Comparison of ENCODE assay signal across 23 cellular contexts in the genomic region with DNA sequence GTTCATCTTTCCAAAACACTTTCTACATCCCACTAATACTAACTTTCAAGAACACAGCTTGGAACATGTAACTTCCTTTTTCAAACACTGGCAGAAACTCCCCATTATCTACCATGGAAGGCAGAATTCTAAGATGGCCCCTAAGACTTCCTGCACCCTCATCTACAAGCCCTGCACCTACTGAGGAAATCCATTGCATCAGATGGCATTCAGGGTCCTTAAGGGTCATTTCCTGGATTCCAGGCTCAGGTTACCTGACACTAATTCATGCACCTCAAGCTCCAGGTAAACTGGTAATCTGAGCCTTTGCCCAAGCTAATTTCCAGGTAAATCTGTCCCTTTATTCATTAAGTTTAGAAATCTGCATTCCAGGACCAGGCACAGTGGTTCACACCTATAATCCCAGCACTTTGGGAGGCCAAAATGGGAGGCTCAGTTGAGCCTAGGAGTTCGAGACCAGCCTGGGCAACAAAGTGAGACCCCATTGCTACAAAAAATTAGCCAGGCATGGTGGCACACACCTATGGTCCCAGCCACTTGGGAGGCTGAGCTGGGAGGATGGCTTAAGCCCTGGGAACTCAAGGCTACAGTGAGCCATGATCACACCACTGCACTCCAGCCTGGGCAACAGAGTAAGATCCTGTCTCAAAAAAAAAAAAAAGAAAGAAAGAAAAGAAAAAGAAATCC.
DNase-seq lines count a peak whose midpoint lies in the region; ATAC-seq and TF ChIP-seq lines count a peak whose summit lies in the region.
"Had no signal": no experiment of that assay in that cellular context is flagged by ENCODE, and none has a peak within 500 bp of the region (broad histone marks: within the 10 kb centered on the region; RNA-seq: fewer than 3 reads in every experiment).

No MANE protein-coding gene starts in this region.

- no peak overlapping the region for H3K9ac ChIP-seq in H9 (ENCODE audit: extremely low read depth, insufficient read length, low read length)
- H3K9ac ChIP-seq in PC-3 (ENCODE audit: low read length) = no peak overlapping the region
- H3K9ac ChIP-seq in mammary epithelial cell (ENCODE audit: insufficient read depth, low read length) = no peak overlapping the region
- no peak overlapping the region for H3K9ac ChIP-seq in neural progenitor cell
- H3K9ac ChIP-seq: GM23248 had no signal

- peaks cover 21 to 26% of the 10 kb centered on the region in 2 experiments for H3K4me1 Mint-ChIP-seq in H9
- H3K4me1 Mint-ChIP-seq in neural progenitor cell = peaks cover 2% of the 10 kb centered on the region
- H3K4me1 Mint-ChIP-seq in natural killer cell = no peaks in the 10 kb centered on the region
- H3K4me1 Mint-ChIP-seq: activated CD4-positive, alpha-beta memory T cell treated with anti-CD3 and anti-CD28 coated beads, Interleukin-2, amount 10 ng/mL, durations not matched to agents 7 days and 5 days; immature natural killer cell; memory B cell had no signal

- H3K4me1 ChIP-seq in H9 (ENCODE audit: insufficient read depth, low read length) = peaks cover 13% of the 10 kb centered on the region; the same call in 1 of the 2 replicates
- peaks cover 40% of the 10 kb centered on the region for H3K4me1 ChIP-seq in PC-3 (ENCODE audit: insufficient read depth, low read length)
- peaks cover 36% of the 10 kb centered on the region for H3K4me1 ChIP-seq in mammary epithelial cell (ENCODE audit: insufficient read depth, low read length)
- H3K4me1 ChIP-seq in neural progenitor cell = no peaks in the 10 kb centered on the region

- POLR2A ChIA-PET in PC-3 (lab: Charles Lee; ENCODE audit: unreplicated experiment) = no interaction called here

- H2AFZ ChIP-seq in H9 (ENCODE audit: low read length) (no peak overlapping the region), PC-3 (ENCODE audit: low read length) (no peak overlapping the region), mammary epithelial cell (ENCODE audit: low read depth, low read length) (no peak overlapping the region), neural progenitor cell (replicated peaks) (no peak overlapping the region)
- H2AFZ ChIP-seq: GM23248 had no signal

- H3K36me3 ChIP-seq in PC-3 (ENCODE audit: low read depth, low read length) (no peaks in the 10 kb centered on the region), mammary epithelial cell (ENCODE audit: insufficient read depth, low read length) (peaks cover 7% of the 10 kb centered on the region), neural progenitor cell (no peaks in the 10 kb centered on the region)
- H3K36me3 ChIP-seq: right lobe of liver had no signal

- H3K18ac ChIP-seq in H9 (ENCODE audit: insufficient read length, low read depth, low read length) = no peak overlapping the region

- H4K8ac ChIP-seq in H9 (replicated peaks; ENCODE audit: insufficient read length, low read depth, low read length) = no peak overlapping the region

- peak overlapping the region in 2 of 3 experiments; percentile 5 to 67; a peak in 4 of 7 replicates for H3K27ac Mint-ChIP-seq in H9
- H3K27ac Mint-ChIP-seq in neural progenitor cell = peak overlapping the region; percentile 18
- H3K27ac Mint-ChIP-seq in natural killer cell = no peak overlapping the region
- H3K27ac Mint-ChIP-seq: activated CD4-positive, alpha-beta memory T cell treated with anti-CD3 and anti-CD28 coated beads, Interleukin-2, amount 10 ng/mL, durations not matched to agents 7 days and 5 days; immature natural killer cell; memory B cell had no signal

- H2BK12ac ChIP-seq in H9 (ENCODE audit: insufficient read length, low read depth, low read length) = no peak overlapping the region

- H3K79me2 ChIP-seq in H9 (ENCODE audit: insufficient read depth, low read length) (no peaks in the 10 kb centered on the region), PC-3 (ENCODE audit: low read length) (peaks cover 58% of the 10 kb centered on the region), mammary epithelial cell (ENCODE audit: insufficient read depth, low read length) (peaks cover 80% of the 10 kb centered on the region), neural progenitor cell (ENCODE audit: low read depth) (no peaks in the 10 kb centered on the region)

- H4K5ac ChIP-seq in H9 (ENCODE audit: insufficient read length, low read depth, low read length) = no peak overlapping the region

- H3F3A ChIP-seq in PC-3 (ENCODE audit: low read length, unreplicated experiment) (no peaks in the 10 kb centered on the region), neural progenitor cell (ENCODE audit: low read depth) (no peaks in the 10 kb centered on the region)

- H3K9me2 ChIP-seq in PC-3 (replicated peaks; ENCODE audit: low read length) = no peaks in the 10 kb centered on the region; the same call in 1 of the 2 replicates

- H3K14ac ChIP-seq in H9 (ENCODE audit: insufficient read depth, low read length) = no peak overlapping the region

- no peak overlapping the region for H2BK15ac ChIP-seq in H9 (ENCODE audit: low read depth, low read length)

- H3K4me2 ChIP-seq in H9 (ENCODE audit: insufficient read depth, insufficient read length, low read length) = no peak overlapping the region
- peak overlapping the region; percentile 69 for H3K4me2 ChIP-seq in PC-3 (ENCODE audit: low read length)
- H3K4me2 ChIP-seq in mammary epithelial cell (ENCODE audit: insufficient read depth, low read depth, low read length) = peak overlapping the region; percentile 68
- H3K4me2 ChIP-seq in neural progenitor cell = no peak overlapping the region

- H3K9me3 Mint-ChIP-seq in H9 = no peaks in the 10 kb centered on the region; a peak in 1 of 5 replicates
- H3K9me3 Mint-ChIP-seq in neural progenitor cell = no peaks in the 10 kb centered on the region
- peaks cover 3 to 4% of the 10 kb centered on the region in 2 donors for H3K9me3 Mint-ChIP-seq in natural killer cell
- H3K9me3 Mint-ChIP-seq: activated CD4-positive, alpha-beta memory T cell treated with anti-CD3 and anti-CD28 coated beads, Interleukin-2, amount 10 ng/mL, durations not matched to agents 7 days and 5 days had no signal

- H2BK20ac ChIP-seq in H9 (ENCODE audit: low read depth, low read length, poor library complexity, severe bottlenecking) = no peak overlapping the region

- CTCF ChIA-PET in PC-3 (lab: Charles Lee) = no interaction called here
- CTCF ChIA-PET in mammary epithelial cell (lab: Charles Lee; ENCODE audit: low non-redundant PET) = no interaction called here

- no peak overlapping the region for H3K56ac ChIP-seq in H9 (ENCODE audit: insufficient read length, low read depth, low read length)

- DNase-seq in H9 (no peak), PC-3 (no peak), mammary epithelial cell (no peak), neural progenitor cell (ENCODE audit: low spot score) (no peak), natural killer cell (no peak), SW 1271 (lab: John Stamatoyannopoulos, UW) (no peak), pons (ENCODE audit: low spot score) (no peak), SW480 (ENCODE audit: low spot score) (no peak)
- DNase-seq: activated CD4-positive, alpha-beta memory T cell treated with anti-CD3 and anti-CD28 coated beads, Interleukin-2, amount 10 ng/mL, durations not matched to agents 7 days and 5 days; amygdala; COR-L47; GF-D8; immature natural killer cell; KG1; NCI-H1092; NK-92 treated with Interleukin-12 subunit alpha and Interleukin-12 subunit beta, amount 100 ng/mL, for 24 hours; right lobe of liver; SJCRH30; stimulated activated CD4-positive, alpha-beta T cell treated with anti-CD3 and anti-CD28 coated beads, Interleukin-4, amount 100 ng/mL, for 24 hours; stimulated activated CD8-positive, alpha-beta memory T cell treated with anti-CD3 and anti-CD28 coated beads, Interleukin-4, amount 100 ng/mL, for 48 hours had no signal

- H3K27me3 ChIP-seq in H9 (ENCODE audit: insufficient read depth, low read length) (no peaks in the 10 kb centered on the region), PC-3 (ENCODE audit: low read length) (no peaks in the 10 kb centered on the region), mammary epithelial cell (ENCODE audit: insufficient read depth, low read length) (no peaks in the 10 kb centered on the region), neural progenitor cell (no peaks in the 10 kb centered on the region)
- H3K27me3 ChIP-seq: right lobe of liver, SJCRH30 had no signal

- no peak overlapping the region for H2AK5ac ChIP-seq in H9 (ENCODE audit: insufficient read length, low read length)

- H3K27ac ChIP-seq in H9 (ENCODE audit: insufficient read length, low read depth, low read length) (no peak overlapping the region), PC-3 (ENCODE audit: low read length) (peak overlapping the region; percentile 64), mammary epithelial cell (ENCODE audit: insufficient read depth, low read depth, low read length) (no peak overlapping the region), neural progenitor cell (no peak overlapping the region)
- H3K27ac ChIP-seq: GM23248, right lobe of liver had no signal

- intact Hi-C loops in PC-3 (cut with micrococcal nuclease) = no loop called here
- intact Hi-C loops in mammary epithelial cell (cut with micrococcal nuclease) = no loop called here
- intact Hi-C loops in natural killer cell (cut with micrococcal nuclease) = no loop called here

- dilution Hi-C loops in mammary epithelial cell (cut with HindIII; ENCODE audit: low sequenced_read_pairs) = loop anchor here (25.0 kb wide), 1 partner anchor 90 kb away; the partner anchor contains the start of gene NFIB

- H4K20me1 ChIP-seq in H9 (ENCODE audit: control insufficient read depth, insufficient read depth, insufficient read length) (no peaks in the 10 kb centered on the region), PC-3 (ENCODE audit: low read length) (no peaks in the 10 kb centered on the region), mammary epithelial cell (ENCODE audit: insufficient read depth, low read length) (no peaks in the 10 kb centered on the region), neural progenitor cell (ENCODE audit: low read depth) (no peaks in the 10 kb centered on the region)

- no peaks in the 10 kb centered on the region for H3K9me3 ChIP-seq in H9 (ENCODE audit: control insufficient read depth, low read depth, low read length)
- no peaks in the 10 kb centered on the region for H3K9me3 ChIP-seq in PC-3 (ENCODE audit: low read length)
- H3K9me3 ChIP-seq in mammary epithelial cell (replicated peaks; ENCODE audit: insufficient read depth, low read length) = no peaks in the 10 kb centered on the region
- no peaks in the 10 kb centered on the region for H3K9me3 ChIP-seq in neural progenitor cell (ENCODE audit: low read depth)
- H3K9me3 ChIP-seq: right lobe of liver, SJCRH30 had no signal

- in situ Hi-C loops in mammary epithelial cell (cut with MboI; ENCODE audit: low sequenced_read_pairs in 2 of 2) = no loop called here

- TF ChIP-seq CTCF in H9 (conservative IDR thresholded peaks at IDR 0.05) = no peak
- no peak for TF ChIP-seq CTCF in PC-3 (conservative IDR thresholded peaks at IDR 0.05; ENCODE audit: low read depth, low read length)
- no peak for TF ChIP-seq CTCF in mammary epithelial cell (conservative IDR thresholded peaks at IDR 0.05 in 1 of 2, IDR thresholded peaks at IDR 0.05 in 1 of 2; ENCODE audit: extremely low read depth in 1 of 2, insufficient read depth in 1 of 2, low read depth in 1 of 2, low read length in 2 of 2)
- no peak for TF ChIP-seq CTCF in neural progenitor cell (IDR thresholded peaks at IDR 0.05)
- TF ChIP-seq CTCF in natural killer cell (IDR thresholded peaks at IDR 0.05) = no peak

- no peak overlapping the region for H3K4ac ChIP-seq in H9 (ENCODE audit: low read depth, low read length)

- H2BK5ac ChIP-seq in H9 (ENCODE audit: insufficient read length, low read length) = no peak overlapping the region

- no peak overlapping the region for H3T11ph ChIP-seq in H9 (ENCODE audit: low read length)

- H3K4me3 ChIP-seq in PC-3 (ENCODE audit: low read length) (no peak overlapping the region), mammary epithelial cell (replicated peaks in 1 of 3; ENCODE audit: insufficient read depth in 1 of 3, low read depth in 2 of 3, low read length in 3 of 3) (no peak overlapping the region), neural progenitor cell (no peak overlapping the region)
- H3K4me3 ChIP-seq: coronary artery, GM23248, right lobe of liver, SJCRH30 had no signal

- no peaks in the 10 kb centered on the region for H3K79me1 ChIP-seq in H9 (ENCODE audit: insufficient read depth, low read depth, low read length, poor library complexity, severe bottlenecking)

- H4K91ac ChIP-seq in H9 (ENCODE audit: insufficient read length, low read depth, low read length) = no peak overlapping the region

- no CpG with 5 or more reads among the region's 1 CpG for WGBS in H9 (ENCODE audit: extremely low coverage, insufficient read length, low lambda C conversion rate)
- 100% methylated on average over 1 of the region's 1 CpG for WGBS in mammary epithelial cell (ENCODE audit: low coverage, missing lambda C conversion rate)

- BruUV-seq in PC-3 (replicated peaks; lab: Mats Ljungman, UMichigan) (no TSS peak), mammary epithelial cell (replicated peaks; lab: Mats Ljungman, UMichigan) (no TSS peak)

- H2BK120ac ChIP-seq in H9 (ENCODE audit: low read depth, low read length, poor library complexity, severe bottlenecking) = no peak overlapping the region

- H3K4me3 Mint-ChIP-seq in H9 = no peak overlapping the region
- no peak overlapping the region for H3K4me3 Mint-ChIP-seq in neural progenitor cell
- H3K4me3 Mint-ChIP-seq in natural killer cell = no peak overlapping the region
- H3K4me3 Mint-ChIP-seq: activated CD4-positive, alpha-beta memory T cell treated with anti-CD3 and anti-CD28 coated beads, Interleukin-2, amount 10 ng/mL, durations not matched to agents 7 days and 5 days; immature natural killer cell; memory B cell had no signal

- H3K27me3 Mint-ChIP-seq in H9 (ENCODE audit: low read depth) (no peaks in the 10 kb centered on the region), neural progenitor cell (ENCODE audit: insufficient read depth, low read depth) (peaks cover 3% of the 10 kb centered on the region), natural killer cell (ENCODE audit: low read depth in 2 of 2) (no peaks in the 10 kb centered on the region)
- H3K27me3 Mint-ChIP-seq: activated CD4-positive, alpha-beta memory T cell treated with anti-CD3 and anti-CD28 coated beads, Interleukin-2, amount 10 ng/mL, durations not matched to agents 7 days and 5 days; memory B cell had no signal

- ATAC-seq in PC-3 (no peak), natural killer cell (no peak)

- no peak overlapping the region for H3K23ac ChIP-seq in H9 (ENCODE audit: insufficient read length, low read depth, low read length)

- H3K36me3 Mint-ChIP-seq in H9 (ENCODE audit: insufficient read depth in 1 of 3, low read depth in 3 of 3) (0 out of 7 replicates have a peak, but pooled peaks cover 0 to 2% (median 0%) of the 10 kb centered on the region in 3 experiments), neural progenitor cell (peaks cover 2% of the 10 kb centered on the region), natural killer cell (no peaks in the 10 kb centered on the region)
- H3K36me3 Mint-ChIP-seq: immature natural killer cell, memory B cell had no signal

- no peaks in the 10 kb centered on the region for H3K23me2 ChIP-seq in H9 (ENCODE audit: insufficient read length, low read depth, low read length, poor library complexity, severe bottlenecking)

Comparison
In these comparisons a context has a peak if more than half of its experiments do, and no peak if none do; other contexts are left out.
1. H3K4me2 ChIP-seq: peak in PC-3 (single experiment) and mammary epithelial cell (single experiment); none in H9 (single experiment) and neural progenitor cell (single experiment).
2. H3K27ac Mint-ChIP-seq: peak in H9 (2 of 3) and neural progenitor cell (single experiment); none in natural killer cell (0 of 2).